ENCODE assay signal across 18 cellular contexts in genomic region chr1:195886000-195886399, GRCh38.
DNase-seq lines count a peak whose midpoint lies in the region; ATAC-seq, FAIRE-seq and TF ChIP-seq lines count a peak whose summit lies in the region.
"Had no signal": no experiment of that assay in that cellular context is flagged by ENCODE, and none has a peak within 500 bp of the region (broad histone marks: within the 10 kb centered on the region; RNA-seq: fewer than 3 reads in every experiment).

No MANE protein-coding gene starts in this region.

- H3K4me1 ChIP-seq in Loucy (ENCODE audit: insufficient read depth, low read length, poor library complexity, severe bottlenecking) (no peaks in the 10 kb centered on the region), GM12878 (ENCODE audit: control insufficient read depth, insufficient read depth, low read length) (no peaks in the 10 kb centered on the region), neural progenitor cell (peaks cover 3% of the 10 kb centered on the region), kidney (ENCODE audit: control insufficient read depth in 1 of 2, insufficient read depth in 1 of 2, low read depth in 1 of 2, low read length in 2 of 2) (no peaks in the 10 kb centered on the region)
- H3K4me1 ChIP-seq: gastrocnemius medialis, upper lobe of left lung had no signal

- no peaks in the 10 kb centered on the region for H3K36me3 ChIP-seq in GM06990 (ENCODE audit: control insufficient read depth, insufficient read depth, low read length)
- H3K36me3 ChIP-seq in Loucy (ENCODE audit: insufficient read depth, low read length), result no peaks in the 10 kb centered on the region
- H3K36me3 ChIP-seq in GM12878 (ENCODE audit: control insufficient read depth in 2 of 2, insufficient read depth in 2 of 2, low read length in 1 of 2), result no peaks in the 10 kb centered on the region
- no peaks in the 10 kb centered on the region for H3K36me3 ChIP-seq in neural progenitor cell
- no peaks in the 10 kb centered on the region for H3K36me3 ChIP-seq in kidney (ENCODE audit: control insufficient read depth in 1 of 2, insufficient read depth in 2 of 2, low read length in 2 of 2)
- H3K36me3 ChIP-seq: gastrocnemius medialis, upper lobe of left lung had no signal

- H2AFZ ChIP-seq in Loucy (ENCODE audit: low read length) (no peak overlapping the region), GM12878 (ENCODE audit: control insufficient read depth, low read depth, low read length) (no peak overlapping the region), neural progenitor cell (replicated peaks) (peak overlapping the region; percentile 67)

- no peaks in the 10 kb centered on the region for H3K79me2 ChIP-seq in Loucy (ENCODE audit: insufficient read depth, low read length)
- H3K79me2 ChIP-seq in GM12878 (ENCODE audit: control insufficient read depth, insufficient read depth, low read length), result no peaks in the 10 kb centered on the region
- no peaks in the 10 kb centered on the region for H3K79me2 ChIP-seq in neural progenitor cell (ENCODE audit: low read depth)

- POLR2A ChIA-PET in GM12878 (lab: Charles Lee), result interaction anchor here (0.5 kb wide), 1 partner anchor 233 kb away, joined by 5 read pairs; no protein-coding TSS in a partner anchor

- RAD21 ChIA-PET in GM12878 (lab: Charles Lee; ENCODE audit: unreplicated experiment), result no interaction called here

- SMC1A ChIA-PET in GM12878 (lab: Charles Lee; ENCODE audit: uncharacterized antibody, unreplicated experiment), result no interaction called here

- peaks cover 5% of the 10 kb centered on the region for H3K4me1 Mint-ChIP-seq in neural progenitor cell
- H3K4me1 Mint-ChIP-seq: naive thymus-derived CD4-positive, alpha-beta T cell had no signal

- H3K27me3 Mint-ChIP-seq in neural progenitor cell (ENCODE audit: insufficient read depth, low read depth), result peaks cover 2% of the 10 kb centered on the region
- H3K27me3 Mint-ChIP-seq: naive thymus-derived CD4-positive, alpha-beta T cell had no signal

- 4% methylated on average over 1 of the region's 1 CpG for WGBS in GM12878 (ENCODE audit: insufficient coverage, insufficient replicate concordance, low lambda C conversion rate, missing lambda C conversion rate)

- no peaks in the 10 kb centered on the region for H3K9me3 ChIP-seq in Loucy (ENCODE audit: insufficient read depth, low read depth, low read length)
- no peaks in the 10 kb centered on the region for H3K9me3 ChIP-seq in GM12878 (replicated peaks; ENCODE audit: control insufficient read depth, insufficient read depth, low read length)
- no peaks in the 10 kb centered on the region for H3K9me3 ChIP-seq in neural progenitor cell (ENCODE audit: low read depth)
- no peaks in the 10 kb centered on the region for H3K9me3 ChIP-seq in kidney (ENCODE audit: control insufficient read depth in 1 of 2, low read length in 2 of 2)
- H3K9me3 ChIP-seq: gastrocnemius medialis, upper lobe of left lung had no signal

- H3K9ac ChIP-seq in Loucy (ENCODE audit: low read depth, low read length, poor library complexity, severe bottlenecking) (no peak overlapping the region), GM12878 (ENCODE audit: control insufficient read depth, insufficient read depth, low read length) (no peak overlapping the region), neural progenitor cell (no peak overlapping the region), kidney (ENCODE audit: low read length in 2 of 2) (no peak overlapping the region)

- no peaks in the 10 kb centered on the region for H3F3A ChIP-seq in Loucy (ENCODE audit: low read depth)
- H3F3A ChIP-seq in neural progenitor cell (ENCODE audit: low read depth), result no peaks in the 10 kb centered on the region

- in situ Hi-C loops in GM12878 (cut with MboI), result no loop called here

- TF ChIP-seq RAD21 in GM12878 (IDR thresholded peaks at IDR 0.05; ENCODE audit: insufficient read depth, low read depth, low read length), result 0 out of 2 replicates have a peak, but pooled peaks have one; percentile 0

- FAIRE-seq in GM12878 (lab: Jason Lieb, UNC), result no peak
- FAIRE-seq in kidney (lab: Jason Lieb, UNC), result no peak

- no peak overlapping the region for H3K4me2 ChIP-seq in Loucy (ENCODE audit: low read depth, low read length, poor library complexity, severe bottlenecking)
- no peak overlapping the region for H3K4me2 ChIP-seq in GM12878 (ENCODE audit: control insufficient read depth, insufficient read depth)
- H3K4me2 ChIP-seq in neural progenitor cell, result no peak overlapping the region

- H3K9me3 Mint-ChIP-seq in neural progenitor cell, result peaks cover 3% of the 10 kb centered on the region

- H3K27me3 ChIP-seq in GM06990 (replicated peaks; ENCODE audit: control insufficient read depth, insufficient read depth, low read length) (no peaks in the 10 kb centered on the region), Loucy (ENCODE audit: insufficient read depth, low read length, poor library complexity, severe bottlenecking) (no peaks in the 10 kb centered on the region), GM12878 (replicated peaks in 1 of 2; ENCODE audit: control insufficient read depth in 2 of 2, insufficient read depth in 2 of 2, low read length in 1 of 2) (no peaks in the 10 kb centered on the region), neural progenitor cell (no peaks in the 10 kb centered on the region)
- H3K27me3 ChIP-seq: gastrocnemius medialis, upper lobe of left lung had no signal

- H3K9me2 ChIP-seq in Loucy (replicated peaks; ENCODE audit: low read depth, low read length), result no peaks in the 10 kb centered on the region

- H3K4me3 ChIP-seq in GM06990 (replicated peaks; ENCODE audit: low read depth, low read length), result no peak overlapping the region
- no peak overlapping the region for H3K4me3 ChIP-seq in Loucy (ENCODE audit: low read length, poor library complexity, severe bottlenecking)
- H3K4me3 ChIP-seq in GM12878, result no peak overlapping the region
- H3K4me3 ChIP-seq in neural progenitor cell, result no peak overlapping the region
- no peak overlapping the region for H3K4me3 ChIP-seq in kidney (ENCODE audit: low read length in 2 of 2)
- H3K4me3 ChIP-seq: gastrocnemius medialis, upper lobe of left lung had no signal

- TF ChIP-seq EP300 in GM12878 (IDR thresholded peaks at IDR 0.05; ENCODE audit: borderline replicate concordance in 1 of 2, control insufficient read depth in 1 of 2, low read depth in 2 of 2, low read length in 2 of 2), result no peak

- ATAC-seq in GM12878, result no peak
- ATAC-seq: gastrocnemius medialis; naive thymus-derived CD4-positive, alpha-beta T cell; stimulated activated naive CD8-positive, alpha-beta T cell treated with anti-CD3 and anti-CD28 coated beads, Interleukin-15, Interleukin-2, amounts not matched to agents 100 U/mL and 50 U/mL, for 24 hours had no signal

- no peak for TF ChIP-seq POLR2A in GM12878 (IDR thresholded peaks at IDR 0.05; ENCODE audit: low read depth, low read length)

- H3K27ac ChIP-seq in GM12878 (ENCODE audit: control insufficient read depth, insufficient read depth) (no peak overlapping the region), neural progenitor cell (no peak overlapping the region), kidney (ENCODE audit: low read depth in 2 of 2, low read length in 2 of 2) (no peak overlapping the region)
- H3K27ac ChIP-seq: gastrocnemius medialis, upper lobe of left lung had no signal

- no peak overlapping the region for H3K4me3 Mint-ChIP-seq in neural progenitor cell
- H3K4me3 Mint-ChIP-seq: naive thymus-derived CD4-positive, alpha-beta T cell; T-helper 2 cell treated with Interferon-gamma antibody and Interleukin-4, amounts not matched to agents 5 μg/mL and 100 μg/mL, for 36 hours had no signal

- no peak overlapping the region for H3K27ac Mint-ChIP-seq in neural progenitor cell
- H3K27ac Mint-ChIP-seq: naive thymus-derived CD4-positive, alpha-beta T cell; T-helper 2 cell treated with Interferon-gamma antibody and Interleukin-4, amounts not matched to agents 5 μg/mL and 100 μg/mL, for 36 hours had no signal

- intact Hi-C loops in GM12878 (cut with micrococcal nuclease; ENCODE audit: unreplicated experiment) (no loop called here), kidney (cut with DNase I) (no loop called here)

- BruUV-seq in GM12878 (replicated peaks; lab: Mats Ljungman, UMichigan), result no TSS peak

- CTCF ChIA-PET in GM12878 (lab: Yijun Ruan, JAX), result interaction anchor here (0.8 to 1.4 kb wide), 9 partner anchors 8 to 597 kb away, joined by 3 to 5 read pairs (median 3); no protein-coding TSS in a partner anchor

- H4K20me1 ChIP-seq in Loucy (ENCODE audit: insufficient read depth, low read length, poor library complexity, severe bottlenecking) (no peaks in the 10 kb centered on the region), GM12878 (ENCODE audit: control insufficient read depth, insufficient read depth) (no peaks in the 10 kb centered on the region), neural progenitor cell (ENCODE audit: low read depth) (no peaks in the 10 kb centered on the region)

- TF ChIP-seq CTCF in GM06990 (IDR thresholded peaks at IDR 0.05; ENCODE audit: insufficient read depth, low read length, poor library complexity, severe bottlenecking) (peak; percentile 15), Loucy (conservative IDR thresholded peaks at IDR 0.05; ENCODE audit: low read length) (peak; percentile 41), GM12878 (IDR thresholded peaks at IDR 0.05 in 2 of 3, conservative IDR thresholded peaks at IDR 0.05 in 1 of 3; ENCODE audit: control insufficient read depth in 2 of 3, extremely low read depth in 1 of 3, insufficient read depth in 1 of 3, low read depth in 3 of 3, low read length in 3 of 3) (0 out of 6 replicates have a peak, but pooled peaks of 2 of the 3 experiments have one; percentile 10 to 17), neural progenitor cell (IDR thresholded peaks at IDR 0.05) (peak; percentile 63), kidney (IDR thresholded peaks at IDR 0.05; ENCODE audit: borderline replicate concordance, extremely low read depth, insufficient read depth) (no peak)

- H3K36me3 Mint-ChIP-seq in neural progenitor cell, result no peaks in the 10 kb centered on the region
- H3K36me3 Mint-ChIP-seq: naive thymus-derived CD4-positive, alpha-beta T cell had no signal

- no peak for DNase-seq in GM06990 (ENCODE audit: extremely low read depth, insufficient read length)
- DNase-seq in GM12878 (ENCODE audit: low read depth, low spot score), result no peak
- peak; percentile 6 for DNase-seq in neural progenitor cell (ENCODE audit: low spot score)
- no peak for DNase-seq in DMS79 treated with DMSO at 0.1 percent for 48 hours (lab: John Stamatoyannopoulos, UW)
- no peak for DNase-seq in kidney
- DNase-seq in D341Med (ENCODE audit: low spot score), result no peak
- DNase-seq in stimulated activated CD8-positive, alpha-beta memory T cell treated with anti-CD3 and anti-CD28 coated beads, Interleukin-4, amount 100 ng/mL, for 48 hours, result no peak
- DNase-seq: activated gamma-delta T cell; amygdala; gastrocnemius medialis; naive thymus-derived CD4-positive, alpha-beta T cell; NCI-H1436; NCI-H2227 treated with DMSO at 0.1 percent for 48 hours; SIG-M5; stimulated activated naive CD8-positive, alpha-beta T cell treated with anti-CD3 and anti-CD28 coated beads, Interleukin-15, Interleukin-2, amounts not matched to agents 100 U/mL and 50 U/mL, for 24 hours; upper lobe of left lung had no signal

TF ChIP-seq in GM12878, 131 proteins besides CTCF, POLR2A, EP300 and RAD21 (continues in another document):
- no peak for TF ChIP-seq GABPA (IDR thresholded peaks at IDR 0.05; ENCODE audit: low read depth)
- no peak for TF ChIP-seq ESRRA (IDR thresholded peaks at IDR 0.05; ENCODE audit: low read length)
- TF ChIP-seq ZNF622 (IDR thresholded peaks at IDR 0.05), result no peak
- no peak for TF ChIP-seq CHD4 (IDR thresholded peaks at IDR 0.05)
